ENCODE assay signal across 15 cellular contexts in the genomic region with DNA sequence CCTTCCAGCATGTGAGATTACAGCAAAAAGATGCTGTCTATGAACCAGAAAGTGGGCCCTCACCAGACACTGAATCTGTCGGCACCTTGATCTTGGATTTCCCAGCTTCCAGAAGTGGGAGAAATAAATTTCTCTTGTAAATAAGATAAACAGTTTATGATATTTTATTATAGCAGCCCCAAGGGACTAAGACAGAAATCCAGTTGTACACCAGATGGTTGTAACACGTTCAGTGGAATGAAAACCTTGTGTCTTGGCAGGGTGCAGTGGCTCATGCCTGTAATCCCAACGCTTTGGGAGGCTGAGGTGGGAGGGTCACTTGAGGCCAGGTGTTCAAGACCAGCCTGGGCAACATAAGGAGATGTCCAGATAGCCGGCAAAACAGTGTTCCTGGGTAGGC.
A peak's percentile ranks its signal among the peaks of the same experiment; 100 is the strongest.
DNase-seq lines count a peak whose midpoint lies in the region; ATAC-seq and TF ChIP-seq lines count a peak whose summit lies in the region.
"Had no signal": no experiment of that assay in that cellular context is flagged by ENCODE, and none has a peak within 500 bp of the region (broad histone marks: within the 10 kb centered on the region; RNA-seq: fewer than 3 reads in every experiment).

No MANE protein-coding gene starts in this region.

- no peak for DNase-seq in Right ventricle myocardium inferior (ENCODE audit: missing footprints)
- no peak for DNase-seq in right cardiac atrium
- peak; percentile 26 for DNase-seq in NCI-H1694 (lab: John Stamatoyannopoulos, UW)
- peak; percentile 26 for DNase-seq in NCI-H82 treated with DMSO at 0.1 percent for 48 hours (lab: John Stamatoyannopoulos, UW; ENCODE audit: unreplicated experiment)
- peak; percentile 59 for DNase-seq in fibroblast of villous mesenchyme (ENCODE audit: low read depth)
- no peak for DNase-seq in NCI-H2029 treated with DMSO at 0.1 percent for 48 hours (lab: John Stamatoyannopoulos, UW)
- no peak for DNase-seq in activated gamma-delta T cell (lab: John Stamatoyannopoulos, UW)
- DNase-seq: CD8-positive, alpha-beta memory T cell; DMS153; DND-41; HCEC 1CT; MM.1S; SJCRH30 had no signal

- TF ChIP-seq CTCF in fibroblast of villous mesenchyme (IDR thresholded peaks at IDR 0.05; ENCODE audit: insufficient read depth, low read depth, low read length), result no peak

- ATAC-seq in Right ventricle myocardium inferior, result peak; percentile 16
- ATAC-seq in right cardiac atrium, result no peak

- no peaks in the 10 kb centered on the region for H3K4me1 ChIP-seq in right cardiac atrium (ENCODE audit: control insufficient read depth, insufficient read depth, low read length)

- H3K4me3 ChIP-seq in right cardiac atrium (ENCODE audit: low read length), result no peak overlapping the region
- no peak overlapping the region for H3K4me3 ChIP-seq in fibroblast of villous mesenchyme (ENCODE audit: low read depth, low read length)
- H3K4me3 ChIP-seq: SJCRH30 had no signal

- no peak overlapping the region for H3K27ac ChIP-seq in right cardiac atrium (ENCODE audit: low read length)
- H3K27ac ChIP-seq: C4-2B, KMS-11, SJCRH30 had no signal

- WGBS in right cardiac atrium, result 71% methylated on average over 4 of the region's 4 CpGs

- no peaks in the 10 kb centered on the region for H3K27me3 ChIP-seq in right cardiac atrium (ENCODE audit: control insufficient read depth, insufficient read depth)
- H3K27me3 ChIP-seq: SJCRH30 had no signal

- intact Hi-C loops in Right ventricle myocardium inferior (cut with DNase I) (no loop called here), right cardiac atrium (cut with DNase I) (no loop called here)

- H3K9me3 ChIP-seq in right cardiac atrium (ENCODE audit: control insufficient read depth, low read length), result no peaks in the 10 kb centered on the region
- H3K9me3 ChIP-seq: SJCRH30 had no signal

Comparison
In these comparisons a context has a peak if more than half of its experiments do, and no peak if none do; other contexts are left out.
1. DNase-seq: peak in NCI-H1694 (single experiment), NCI-H82 treated with DMSO at 0.1 percent for 48 hours (single experiment) and fibroblast of villous mesenchyme (single experiment); none in Right ventricle myocardium inferior (single experiment), right cardiac atrium (0 of 3), NCI-H2029 treated with DMSO at 0.1 percent for 48 hours (single experiment) and activated gamma-delta T cell (single experiment).